In the genomic region with DNA sequence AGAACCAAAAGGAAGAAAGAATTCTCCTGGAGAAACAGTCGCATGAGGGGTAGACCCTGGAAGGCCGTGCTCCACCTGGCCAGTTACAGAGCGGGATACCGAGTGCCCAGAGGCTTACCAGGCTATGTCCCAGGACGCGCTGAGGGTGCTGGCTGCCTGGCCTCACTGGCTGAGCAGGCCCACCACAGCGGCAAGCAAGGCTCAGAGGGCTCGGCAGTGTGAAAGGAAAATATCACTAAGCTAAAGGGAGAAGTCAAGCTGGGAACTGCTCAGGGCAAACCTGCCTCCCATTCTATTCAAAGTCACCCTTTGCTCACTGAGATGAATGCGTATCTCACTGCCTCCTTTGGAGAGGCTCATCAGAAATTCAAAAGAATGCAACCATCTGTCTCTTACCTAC, we compare ENCODE assay signal across 1 cellular context.
TF ChIP-seq lines count a peak whose summit lies in the region.

No MANE protein-coding gene starts in this region.

TF ChIP-seq in WTC11, 78 proteins besides CTCF, POLR2A, EP300 and RAD21 (continued from another document):
- TF ChIP-seq, protein P1, sequence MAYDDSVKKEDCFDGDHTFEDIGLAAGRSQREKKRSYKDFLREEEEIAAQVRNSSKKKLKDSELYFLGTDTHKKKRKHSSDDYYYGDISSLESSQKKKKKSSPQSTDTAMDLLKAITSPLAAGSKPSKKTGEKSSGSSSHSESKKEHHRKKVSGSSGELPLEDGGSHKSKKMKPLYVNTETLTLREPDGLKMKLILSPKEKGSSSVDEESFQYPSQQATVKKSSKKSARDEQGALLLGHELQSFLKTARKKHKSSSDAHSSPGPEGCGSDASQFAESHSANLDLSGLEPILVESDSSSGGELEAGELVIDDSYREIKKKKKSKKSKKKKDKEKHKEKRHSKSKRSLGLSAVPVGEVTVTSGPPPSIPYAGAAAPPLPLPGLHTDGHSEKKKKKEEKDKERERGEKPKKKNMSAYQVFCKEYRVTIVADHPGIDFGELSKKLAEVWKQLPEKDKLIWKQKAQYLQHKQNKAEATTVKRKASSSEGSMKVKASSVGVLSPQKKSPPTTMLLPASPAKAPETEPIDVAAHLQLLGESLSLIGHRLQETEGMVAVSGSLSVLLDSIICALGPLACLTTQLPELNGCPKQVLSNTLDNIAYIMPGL (CRISPR knock-in tag; IDR thresholded peaks at IDR 0.05): no peak
- no peak for TF ChIP-seq ZNF138 (CRISPR knock-in tag; conservative IDR thresholded peaks at IDR 0.05)
- TF ChIP-seq, protein P2, sequence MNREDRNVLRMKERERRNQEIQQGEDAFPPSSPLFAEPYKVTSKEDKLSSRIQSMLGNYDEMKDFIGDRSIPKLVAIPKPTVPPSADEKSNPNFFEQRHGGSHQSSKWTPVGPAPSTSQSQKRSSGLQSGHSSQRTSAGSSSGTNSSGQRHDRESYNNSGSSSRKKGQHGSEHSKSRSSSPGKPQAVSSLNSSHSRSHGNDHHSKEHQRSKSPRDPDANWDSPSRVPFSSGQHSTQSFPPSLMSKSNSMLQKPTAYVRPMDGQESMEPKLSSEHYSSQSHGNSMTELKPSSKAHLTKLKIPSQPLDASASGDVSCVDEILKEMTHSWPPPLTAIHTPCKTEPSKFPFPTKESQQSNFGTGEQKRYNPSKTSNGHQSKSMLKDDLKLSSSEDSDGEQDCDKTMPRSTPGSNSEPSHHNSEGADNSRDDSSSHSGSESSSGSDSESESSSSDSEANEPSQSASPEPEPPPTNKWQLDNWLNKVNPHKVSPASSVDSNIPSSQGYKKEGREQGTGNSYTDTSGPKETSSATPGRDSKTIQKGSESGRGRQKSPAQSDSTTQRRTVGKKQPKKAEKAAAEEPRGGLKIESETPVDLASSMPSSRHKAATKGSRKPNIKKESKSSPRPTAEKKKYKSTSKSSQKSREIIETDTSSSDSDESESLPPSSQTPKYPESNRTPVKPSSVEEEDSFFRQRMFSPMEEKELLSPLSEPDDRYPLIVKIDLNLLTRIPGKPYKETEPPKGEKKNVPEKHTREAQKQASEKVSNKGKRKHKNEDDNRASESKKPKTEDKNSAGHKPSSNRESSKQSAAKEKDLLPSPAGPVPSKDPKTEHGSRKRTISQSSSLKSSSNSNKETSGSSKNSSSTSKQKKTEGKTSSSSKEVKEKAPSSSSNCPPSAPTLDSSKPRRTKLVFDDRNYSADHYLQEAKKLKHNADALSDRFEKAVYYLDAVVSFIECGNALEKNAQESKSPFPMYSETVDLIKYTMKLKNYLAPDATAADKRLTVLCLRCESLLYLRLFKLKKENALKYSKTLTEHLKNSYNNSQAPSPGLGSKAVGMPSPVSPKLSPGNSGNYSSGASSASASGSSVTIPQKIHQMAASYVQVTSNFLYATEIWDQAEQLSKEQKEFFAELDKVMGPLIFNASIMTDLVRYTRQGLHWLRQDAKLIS (CRISPR knock-in tag; IDR thresholded peaks at IDR 0.05; ENCODE audit: borderline replicate concordance): no peak
- TF ChIP-seq ERG (CRISPR knock-in tag; IDR thresholded peaks at IDR 0.05): no peak
- TF ChIP-seq, protein P3, sequence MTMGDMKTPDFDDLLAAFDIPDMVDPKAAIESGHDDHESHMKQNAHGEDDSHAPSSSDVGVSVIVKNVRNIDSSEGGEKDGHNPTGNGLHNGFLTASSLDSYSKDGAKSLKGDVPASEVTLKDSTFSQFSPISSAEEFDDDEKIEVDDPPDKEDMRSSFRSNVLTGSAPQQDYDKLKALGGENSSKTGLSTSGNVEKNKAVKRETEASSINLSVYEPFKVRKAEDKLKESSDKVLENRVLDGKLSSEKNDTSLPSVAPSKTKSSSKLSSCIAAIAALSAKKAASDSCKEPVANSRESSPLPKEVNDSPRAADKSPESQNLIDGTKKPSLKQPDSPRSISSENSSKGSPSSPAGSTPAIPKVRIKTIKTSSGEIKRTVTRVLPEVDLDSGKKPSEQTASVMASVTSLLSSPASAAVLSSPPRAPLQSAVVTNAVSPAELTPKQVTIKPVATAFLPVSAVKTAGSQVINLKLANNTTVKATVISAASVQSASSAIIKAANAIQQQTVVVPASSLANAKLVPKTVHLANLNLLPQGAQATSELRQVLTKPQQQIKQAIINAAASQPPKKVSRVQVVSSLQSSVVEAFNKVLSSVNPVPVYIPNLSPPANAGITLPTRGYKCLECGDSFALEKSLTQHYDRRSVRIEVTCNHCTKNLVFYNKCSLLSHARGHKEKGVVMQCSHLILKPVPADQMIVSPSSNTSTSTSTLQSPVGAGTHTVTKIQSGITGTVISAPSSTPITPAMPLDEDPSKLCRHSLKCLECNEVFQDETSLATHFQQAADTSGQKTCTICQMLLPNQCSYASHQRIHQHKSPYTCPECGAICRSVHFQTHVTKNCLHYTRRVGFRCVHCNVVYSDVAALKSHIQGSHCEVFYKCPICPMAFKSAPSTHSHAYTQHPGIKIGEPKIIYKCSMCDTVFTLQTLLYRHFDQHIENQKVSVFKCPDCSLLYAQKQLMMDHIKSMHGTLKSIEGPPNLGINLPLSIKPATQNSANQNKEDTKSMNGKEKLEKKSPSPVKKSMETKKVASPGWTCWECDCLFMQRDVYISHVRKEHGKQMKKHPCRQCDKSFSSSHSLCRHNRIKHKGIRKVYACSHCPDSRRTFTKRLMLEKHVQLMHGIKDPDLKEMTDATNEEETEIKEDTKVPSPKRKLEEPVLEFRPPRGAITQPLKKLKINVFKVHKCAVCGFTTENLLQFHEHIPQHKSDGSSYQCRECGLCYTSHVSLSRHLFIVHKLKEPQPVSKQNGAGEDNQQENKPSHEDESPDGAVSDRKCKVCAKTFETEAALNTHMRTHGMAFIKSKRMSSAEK (CRISPR knock-in tag; IDR thresholded peaks at IDR 0.05; ENCODE audit: borderline replicate concordance): no peak
- no peak for TF ChIP-seq NR3C1 (CRISPR knock-in tag; conservative IDR thresholded peaks at IDR 0.05; ENCODE audit: low read depth)
- TF ChIP-seq GABPB1 (CRISPR knock-in tag; IDR thresholded peaks at IDR 0.05): no peak
